ENCODE assay signal across 27 cellular contexts in genomic region chr7:12865593-12865992, GRCh38.
"Had no signal": no experiment of that assay in that cellular context is flagged by ENCODE, and none has a peak within 500 bp of the region (broad histone marks: within the 10 kb centered on the region; RNA-seq: fewer than 3 reads in every experiment).

No MANE protein-coding gene starts in this region.

- H3K27ac Mint-ChIP-seq: activated naive CD8-positive, alpha-beta T cell treated with anti-CD3 and anti-CD28 coated beads for 36 hours; dendritic cell treated with granulocyte-macrophage colony-stimulating factor and Interleukin-4, amounts not matched to agents 40 ng/mL and 50 ng/mL, for 4 days; endodermal cell; natural killer cell treated with Interleukin-12 subunit alpha and Interleukin-12 subunit beta and Interleukin-15 and Interleukin-18, amount 100 ng/mL, for 72 hours; progenitor cell of endocrine pancreas; T-helper 1 cell treated with Interleukin-12 subunit alpha and Interleukin-12 subunit beta and Interleukin-4 antibody, amounts not matched to agents 30 μg/mL and 1 μg/mL, for 36 hours had no signal

- H3K4me3 Mint-ChIP-seq: activated naive CD8-positive, alpha-beta T cell treated with anti-CD3 and anti-CD28 coated beads for 36 hours; central memory CD8-positive, alpha-beta T cell; dendritic cell treated with granulocyte-macrophage colony-stimulating factor and Interleukin-4, amounts not matched to agents 40 ng/mL and 50 ng/mL, for 4 days; endodermal cell; natural killer cell treated with Interleukin-12 subunit alpha and Interleukin-12 subunit beta and Interleukin-15 and Interleukin-18, amount 100 ng/mL, for 72 hours; T-helper 1 cell treated with Interleukin-12 subunit alpha and Interleukin-12 subunit beta and Interleukin-4 antibody, amounts not matched to agents 30 μg/mL and 1 μg/mL, for 36 hours had no signal

- H3K9me3 Mint-ChIP-seq: activated naive CD8-positive, alpha-beta T cell treated with anti-CD3 and anti-CD28 coated beads for 36 hours; central memory CD8-positive, alpha-beta T cell; dendritic cell treated with granulocyte-macrophage colony-stimulating factor and Interleukin-4, amounts not matched to agents 40 ng/mL and 50 ng/mL, for 4 days; endodermal cell; natural killer cell treated with Interleukin-12 subunit alpha and Interleukin-12 subunit beta and Interleukin-15 and Interleukin-18, amount 100 ng/mL, for 72 hours; T-helper 1 cell treated with Interleukin-12 subunit alpha and Interleukin-12 subunit beta and Interleukin-4 antibody, amounts not matched to agents 30 μg/mL and 1 μg/mL, for 36 hours had no signal

- DNase-seq: activated CD4-positive, alpha-beta T cell treated with anti-CD3 and anti-CD28 coated beads for 48 hours; activated CD4-positive, alpha-beta T cell treated with anti-CD3 and anti-CD28 coated beads, Interleukin-2, amount 50 U/mL, for 48 hours; activated CD8-positive, alpha-beta memory T cell treated with anti-CD3 and anti-CD28 coated beads for 24 hours; activated effector memory CD4-positive, alpha-beta T cell treated with Interleukin-2 at 50 U/mL for 16 hours; activated naive CD4-positive, alpha-beta T cell treated with Interleukin-2 at 50 U/mL for 16 hours; activated naive CD8-positive, alpha-beta T cell treated with anti-CD3 and anti-CD28 coated beads for 36 hours; adrenal gland; endodermal cell; esophagus squamous epithelium; glutamatergic neuron; left ventricle myocardium inferior; mucosa of descending colon; ovary; right cardiac atrium; stimulated activated naive CD4-positive, alpha-beta T cell; T-helper 9 cell; testis; trophoblast cell had no signal

- H3K36me3 ChIP-seq: adrenal gland, ascending aorta, esophagus squamous epithelium, left ventricle myocardium inferior, ovary, vagina had no signal

- H3K27me3 Mint-ChIP-seq: activated naive CD8-positive, alpha-beta T cell treated with anti-CD3 and anti-CD28 coated beads for 36 hours; dendritic cell treated with granulocyte-macrophage colony-stimulating factor and Interleukin-4, amounts not matched to agents 40 ng/mL and 50 ng/mL, for 4 days; natural killer cell treated with Interleukin-12 subunit alpha and Interleukin-12 subunit beta and Interleukin-15 and Interleukin-18, amount 100 ng/mL, for 72 hours; progenitor cell of endocrine pancreas had no signal

- H3K4me1 Mint-ChIP-seq: activated naive CD8-positive, alpha-beta T cell treated with anti-CD3 and anti-CD28 coated beads for 36 hours; central memory CD8-positive, alpha-beta T cell; endodermal cell had no signal

- H3K36me3 Mint-ChIP-seq: activated naive CD8-positive, alpha-beta T cell treated with anti-CD3 and anti-CD28 coated beads for 36 hours; natural killer cell treated with Interleukin-12 subunit alpha and Interleukin-12 subunit beta and Interleukin-15 and Interleukin-18, amount 100 ng/mL, for 72 hours had no signal

- H3K9me3 ChIP-seq: adrenal gland, ascending aorta, esophagus squamous epithelium, left ventricle myocardium inferior, mucosa of descending colon, ovary, testis, vagina had no signal

- H3K27me3 ChIP-seq: adrenal gland, ascending aorta, esophagus squamous epithelium, ovary, testis, vagina had no signal

- H3K4me3 ChIP-seq: adrenal gland, ascending aorta, esophagus squamous epithelium, left ventricle myocardium inferior, lung, mucosa of descending colon, ovary, testis, vagina had no signal

- ATAC-seq: mucosa of descending colon, right cardiac atrium had no signal

- H3K4me1 ChIP-seq: adrenal gland, ascending aorta, testis had no signal

- H3K27ac ChIP-seq: adrenal gland, ascending aorta, esophagus squamous epithelium, left ventricle myocardium inferior, ovary, testis, vagina, VCaP had no signal
